ENCODE assay signal across 22 cellular contexts in genomic region chr2:154762638-154763037, GRCh38.
"Had no signal": no experiment of that assay in that cellular context is flagged by ENCODE, and none has a peak within 500 bp of the region (broad histone marks: within the 10 kb centered on the region; RNA-seq: fewer than 3 reads in every experiment).

No MANE protein-coding gene starts in this region.

- ATAC-seq: foreskin keratinocyte; gastroesophageal sphincter; heart right ventricle; left lobe of liver; naive thymus-derived CD8-positive, alpha-beta T cell; sciatic nerve; stimulated activated effector memory CD8-positive, alpha-beta T cell treated with anti-CD3 and anti-CD28 coated beads, Interleukin-12 subunit alpha, Interleukin-12 subunit beta, amount 100 ng/mL, for 72 hours had no signal

- H3K27me3 ChIP-seq: colonic mucosa, esophagus muscularis mucosa, foreskin keratinocyte, gastroesophageal sphincter, heart right ventricle, right atrium auricular region, stomach, testis, tibial artery had no signal

- DNase-seq: colonic mucosa; effector memory CD4-positive, alpha-beta T cell; foreskin keratinocyte; heart right ventricle; hippocampal formation; kidney; naive thymus-derived CD8-positive, alpha-beta T cell; nephron progenitor cell; nucleus accumbens; stimulated activated CD4-positive, alpha-beta T cell treated with anti-CD3 and anti-CD28 coated beads, Interleukin-2, amount 100 ng/mL, for 24 hours; stimulated activated CD4-positive, alpha-beta T cell treated with anti-CD3 and anti-CD28 coated beads, Interleukin-4, amount 100 ng/mL, for 24 hours; stimulated activated naive CD4-positive, alpha-beta T cell treated with Interleukin-2 at 50 U/mL for 16 hours; stomach; testis; tibial artery had no signal

- H3K9me3 ChIP-seq: colonic mucosa, esophagus muscularis mucosa, gastroesophageal sphincter, prostate gland, right atrium auricular region, stomach, testis, tibial artery had no signal

- H3K4me3 ChIP-seq: colonic mucosa, esophagus muscularis mucosa, gastroesophageal sphincter, heart right ventricle, prostate gland, right atrium auricular region, stomach, testis, tibial artery had no signal

- H3K4me1 ChIP-seq: colonic mucosa, esophagus muscularis mucosa, foreskin keratinocyte, gastroesophageal sphincter, heart right ventricle, prostate gland, right atrium auricular region, stomach, testis, tibial artery had no signal

- H3K27ac ChIP-seq: colonic mucosa, esophagus muscularis mucosa, foreskin keratinocyte, gastroesophageal sphincter, heart right ventricle, prostate gland, right atrium auricular region, stomach, testis, tibial artery had no signal

- H3K36me3 ChIP-seq: colonic mucosa, esophagus muscularis mucosa, gastroesophageal sphincter, heart right ventricle, prostate gland, right atrium auricular region, stomach had no signal
